28 cellular contexts compared by ENCODE assay signal in genomic region chr12:13583630-13584029, GRCh38.
"Had no signal": no experiment of that assay in that cellular context is flagged by ENCODE, and none has a peak within 500 bp of the region (broad histone marks: within the 10 kb centered on the region; RNA-seq: fewer than 3 reads in every experiment).

No MANE protein-coding gene starts in this region.

- H3K27ac Mint-ChIP-seq: mesothelial cell of epicardium; natural killer cell; nephron progenitor cell; stimulated activated effector memory CD8-positive, alpha-beta T cell treated with anti-CD3 and anti-CD28 coated beads, Interleukin-12 subunit alpha, Interleukin-12 subunit beta, amount 100 ng/mL, for 72 hours; stimulated activated naive CD8-positive, alpha-beta T cell treated with anti-CD3 and anti-CD28 coated beads, Interleukin-15, Interleukin-2, amounts not matched to agents 100 ng/mL and 50 ng/mL, for 24 hours had no signal

- H3K36me3 ChIP-seq: lower lobe of right lung, pancreas, prostate gland, sigmoid colon, spleen, suprapubic skin, thoracic aorta, tibial artery, upper lobe of right lung had no signal

- H3K27me3 ChIP-seq: pancreas, sigmoid colon, spleen, suprapubic skin, tibial artery, upper lobe of right lung had no signal

- H3K4me1 Mint-ChIP-seq: natural killer cell; nephron progenitor cell; stimulated activated effector memory CD8-positive, alpha-beta T cell treated with anti-CD3 and anti-CD28 coated beads, Interleukin-12 subunit alpha, Interleukin-12 subunit beta, amount 100 ng/mL, for 72 hours had no signal

- H3K4me3 Mint-ChIP-seq: mesothelial cell of epicardium; naive B cell; natural killer cell; nephron progenitor cell; stimulated activated effector memory CD8-positive, alpha-beta T cell treated with anti-CD3 and anti-CD28 coated beads, Interleukin-12 subunit alpha, Interleukin-12 subunit beta, amount 100 ng/mL, for 72 hours; stimulated activated naive CD8-positive, alpha-beta T cell treated with anti-CD3 and anti-CD28 coated beads, Interleukin-15, Interleukin-2, amounts not matched to agents 100 ng/mL and 50 ng/mL, for 24 hours had no signal

- H3K4me3 ChIP-seq: lower lobe of right lung, pancreas, prostate gland, sigmoid colon, spleen, suprapubic skin, thoracic aorta, tibial artery, upper lobe of right lung had no signal

- H3K9me3 ChIP-seq: lower lobe of right lung, pancreas, prostate gland, sigmoid colon, spleen, suprapubic skin, thoracic aorta, tibial artery, upper lobe of right lung had no signal

- DNase-seq: hippocampal formation; kidney; left ventricle myocardium superior; lower lobe of right lung; mammary epithelial cell; mesenchymal stem cell; naive B cell; natural killer cell; nephron progenitor cell; nucleus accumbens; pancreas; posterior cingulate gyrus; retina; right cardiac atrium; sigmoid colon; small intestine; spleen; stimulated activated CD4-positive, alpha-beta T cell treated with anti-CD3 and anti-CD28 coated beads, Interleukin-4, amount 100 ng/mL, for 24 hours; stimulated activated naive CD4-positive, alpha-beta T cell; tibial artery; trophoblast cell; upper lobe of right lung had no signal

- ATAC-seq: left ventricle myocardium superior; lower lobe of right lung; natural killer cell; pancreas; right cardiac atrium; stimulated activated effector memory CD8-positive, alpha-beta T cell treated with anti-CD3 and anti-CD28 coated beads, Interleukin-12 subunit alpha, Interleukin-12 subunit beta, amount 100 ng/mL, for 72 hours; upper lobe of right lung had no signal

- FAIRE-seq: kidney, pancreas, small intestine had no signal

- H3K4me1 ChIP-seq: lower lobe of right lung, pancreas, prostate gland, sigmoid colon, spleen, suprapubic skin, tibial artery, upper lobe of right lung had no signal

- H3K27ac ChIP-seq: lower lobe of right lung, pancreas, prostate gland, sigmoid colon, spleen, suprapubic skin, thoracic aorta, tibial artery, upper lobe of right lung had no signal

- H3K9me3 Mint-ChIP-seq: natural killer cell; nephron progenitor cell; stimulated activated effector memory CD8-positive, alpha-beta T cell treated with anti-CD3 and anti-CD28 coated beads, Interleukin-12 subunit alpha, Interleukin-12 subunit beta, amount 100 ng/mL, for 72 hours; stimulated activated naive CD8-positive, alpha-beta T cell treated with anti-CD3 and anti-CD28 coated beads, Interleukin-15, Interleukin-2, amounts not matched to agents 100 ng/mL and 50 ng/mL, for 24 hours had no signal

- H3K36me3 Mint-ChIP-seq: mesothelial cell of epicardium; naive B cell; natural killer cell; stimulated activated effector memory CD8-positive, alpha-beta T cell treated with anti-CD3 and anti-CD28 coated beads, Interleukin-12 subunit alpha, Interleukin-12 subunit beta, amount 100 ng/mL, for 72 hours had no signal
